ENCODE assay signal across 7 cellular contexts in the genomic region with DNA sequence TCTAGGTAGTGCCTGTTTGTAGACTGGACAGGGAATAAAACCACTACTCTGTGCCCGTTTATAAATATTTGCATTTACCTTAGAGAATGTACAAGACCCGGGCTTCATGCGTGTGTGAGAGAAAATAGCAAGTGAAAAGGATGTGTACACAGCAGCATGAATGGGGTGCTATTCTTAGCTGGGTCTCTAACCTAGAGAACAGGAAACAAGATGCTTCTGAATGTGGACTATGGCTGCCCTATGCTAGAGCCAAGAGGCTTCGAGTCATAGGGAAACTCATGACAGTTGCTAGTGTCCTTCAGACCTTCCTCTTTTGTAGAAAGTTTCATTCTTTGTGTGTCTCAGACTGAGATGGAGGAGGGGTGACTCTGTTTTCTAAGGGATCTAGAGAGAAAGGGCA. TPM values are rescaled to one million over a fixed set of nuclear protein-coding genes. Genes with fewer than 3 reads are reported as not detected.
DNase-seq lines count a peak whose midpoint lies in the region; ATAC-seq and TF ChIP-seq lines count a peak whose summit lies in the region.
"Not testable (repeated sequence)": the region's sequence is repeated elsewhere in the genome, so short reads cannot be mapped to it uniquely, and the experiment has no call there.

No MANE protein-coding gene starts in this region.

- H3K9me3 Mint-ChIP-seq in activated T-helper 2 cell treated with anti-CD3 and anti-CD28 coated beads, Interferon-gamma antibody, Interleukin-2, Interleukin-4, amounts not matched to agents 10 μg/mL and 5 μg/mL and 100 μg/mL, durations not matched to agents 14 hours and 24 hours and 36 hours = not testable (repeated sequence)

- DNase-seq in activated T-helper 2 cell treated with anti-CD3 and anti-CD28 coated beads, Interferon-gamma antibody, Interleukin-2, Interleukin-4, amounts not matched to agents 10 μg/mL and 5 μg/mL and 100 μg/mL, durations not matched to agents 14 hours and 24 hours and 36 hours (ENCODE audit: low spot score); lower lobe of right lung: not testable (repeated sequence)

- not testable (repeated sequence) for H3K36me3 ChIP-seq in lower lobe of right lung

- H3K27me3 ChIP-seq in lower lobe of right lung (ENCODE audit: low read depth) = not testable (repeated sequence)

- H3K27ac ChIP-seq in lower lobe of right lung = not testable (repeated sequence)

- not testable (repeated sequence) for H3K36me3 Mint-ChIP-seq in activated T-helper 2 cell treated with anti-CD3 and anti-CD28 coated beads, Interferon-gamma antibody, Interleukin-2, Interleukin-4, amounts not matched to agents 10 μg/mL and 5 μg/mL and 100 μg/mL, durations not matched to agents 14 hours and 24 hours and 36 hours (ENCODE audit: low read depth)

- peak overlapping the region; percentile 43 for H3K27ac Mint-ChIP-seq in activated T-helper 2 cell treated with anti-CD3 and anti-CD28 coated beads, Interferon-gamma antibody, Interleukin-2, Interleukin-4, amounts not matched to agents 10 μg/mL and 5 μg/mL and 100 μg/mL, durations not matched to agents 14 hours and 24 hours and 36 hours

- H3K4me3 ChIP-seq in lower lobe of right lung = not testable (repeated sequence)

- H3K27me3 Mint-ChIP-seq in activated T-helper 2 cell treated with anti-CD3 and anti-CD28 coated beads, Interferon-gamma antibody, Interleukin-2, Interleukin-4, amounts not matched to agents 10 μg/mL and 5 μg/mL and 100 μg/mL, durations not matched to agents 14 hours and 24 hours and 36 hours (ENCODE audit: low read depth) = not testable (repeated sequence)

- TF ChIP-seq CTCF in lower lobe of right lung (IDR thresholded peaks at IDR 0.05) = not testable (repeated sequence)

- intact Hi-C loops in activated T-helper 2 cell treated with anti-CD3 and anti-CD28 coated beads, Interferon-gamma antibody, Interleukin-2, Interleukin-4, amounts not matched to agents 10 μg/mL and 5 μg/mL and 100 μg/mL, durations not matched to agents 14 hours and 24 hours and 36 hours (cut with micrococcal nuclease); lower lobe of right lung (cut with DNase I): not testable (repeated sequence)

- not testable (repeated sequence) for H3K4me1 ChIP-seq in lower lobe of right lung

- H3K4me3 Mint-ChIP-seq in activated T-helper 2 cell treated with anti-CD3 and anti-CD28 coated beads, Interferon-gamma antibody, Interleukin-2, Interleukin-4, amounts not matched to agents 10 μg/mL and 5 μg/mL and 100 μg/mL, durations not matched to agents 14 hours and 24 hours and 36 hours (ENCODE audit: low read depth) = not testable (repeated sequence)

- not testable (repeated sequence) for H3K9me3 ChIP-seq in lower lobe of right lung

- H3K4me1 Mint-ChIP-seq in activated T-helper 2 cell treated with anti-CD3 and anti-CD28 coated beads, Interferon-gamma antibody, Interleukin-2, Interleukin-4, amounts not matched to agents 10 μg/mL and 5 μg/mL and 100 μg/mL, durations not matched to agents 14 hours and 24 hours and 36 hours (ENCODE audit: low read depth) = not testable (repeated sequence)

- ATAC-seq in GM18867 (IDR thresholded peaks at IDR 0.05; ENCODE audit: unreplicated experiment) = peak; percentile 98
- ATAC-seq in GM19468 (IDR thresholded peaks at IDR 0.05; ENCODE audit: extremely low read depth, unreplicated experiment) = peak; percentile 98
- ATAC-seq in HG02623 (IDR thresholded peaks at IDR 0.05; ENCODE audit: unreplicated experiment) = peak; percentile 97
- ATAC-seq in HG03066 (IDR thresholded peaks at IDR 0.05; ENCODE audit: low read depth, unreplicated experiment) = peak; percentile 96
- peak; percentile 95 for ATAC-seq in HG03521 (IDR thresholded peaks at IDR 0.05; ENCODE audit: unreplicated experiment)
- ATAC-seq in lower lobe of right lung = peak; percentile 91 to 94

RNA-seq across cellular contexts. Expression of gene SRGAP2C, which starts 39.9 kb away (rescaled TPM):
- 51.6 and 52.8 TPM in 2 replicates for total RNA-seq in activated T-helper 2 cell treated with anti-CD3 and anti-CD28 coated beads, Interferon-gamma antibody, Interleukin-2, Interleukin-4, amounts not matched to agents 10 μg/mL and 5 μg/mL and 100 μg/mL, durations not matched to agents 14 hours and 24 hours and 36 hours
- total RNA-seq in lower lobe of right lung = 33.9 TPM

RNA-seq across cellular contexts. Expression of gene FAM72B, which starts 40.6 kb away (rescaled TPM):
- 22.6 and 23.1 TPM in 2 replicates for total RNA-seq in activated T-helper 2 cell treated with anti-CD3 and anti-CD28 coated beads, Interferon-gamma antibody, Interleukin-2, Interleukin-4, amounts not matched to agents 10 μg/mL and 5 μg/mL and 100 μg/mL, durations not matched to agents 14 hours and 24 hours and 36 hours
- total RNA-seq in lower lobe of right lung = 0.83 TPM

Comparison
In these comparisons a context has a peak if more than half of its experiments do, and no peak if none do; other contexts are left out.
1. RNA of gene FAM72B, which starts 40.6 kb away (total RNA-seq): 22.6 to 23.1 TPM in activated T-helper 2 cell treated with anti-CD3 and anti-CD28 coated beads, Interferon-gamma antibody, Interleukin-2, Interleukin-4, amounts not matched to agents 10 μg/mL and 5 μg/mL and 100 μg/mL, durations not matched to agents 14 hours and 24 hours and 36 hours; 0.83 TPM in lower lobe of right lung (single experiment); every median in the first group is over 10 times any median in the second.
2. Peak in every context shown above with its lines, with median percentiles within 50 percentile points of each other: ATAC-seq.